ENCODE assay signal across 1 cellular context in genomic region chr10:87523731-87524130, GRCh38.
TF ChIP-seq lines count a peak whose summit lies in the region.

No MANE protein-coding gene starts in this region.

TF ChIP-seq in SK-N-SH treated with all-trans-retinoic acid at 6 μM for 48 hours, 23 proteins besides CTCF, POLR2A, EP300 and RAD21 (continued from another document):
- TF ChIP-seq, protein P1, sequence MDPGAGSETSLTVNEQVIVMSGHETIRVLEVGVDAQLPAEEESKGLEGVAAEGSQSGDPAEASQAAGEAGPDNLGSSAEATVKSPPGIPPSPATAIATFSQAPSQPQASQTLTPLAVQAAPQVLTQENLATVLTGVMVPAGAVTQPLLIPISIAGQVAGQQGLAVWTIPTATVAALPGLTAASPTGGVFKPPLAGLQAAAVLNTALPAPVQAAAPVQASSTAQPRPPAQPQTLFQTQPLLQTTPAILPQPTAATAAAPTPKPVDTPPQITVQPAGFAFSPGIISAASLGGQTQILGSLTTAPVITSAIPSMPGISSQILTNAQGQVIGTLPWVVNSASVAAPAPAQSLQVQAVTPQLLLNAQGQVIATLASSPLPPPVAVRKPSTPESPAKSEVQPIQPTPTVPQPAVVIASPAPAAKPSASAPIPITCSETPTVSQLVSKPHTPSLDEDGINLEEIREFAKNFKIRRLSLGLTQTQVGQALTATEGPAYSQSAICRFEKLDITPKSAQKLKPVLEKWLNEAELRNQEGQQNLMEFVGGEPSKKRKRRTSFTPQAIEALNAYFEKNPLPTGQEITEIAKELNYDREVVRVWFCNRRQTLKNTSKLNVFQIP (CRISPR knock-in tag; IDR thresholded peaks at IDR 0.05; ENCODE audit: borderline replicate concordance, low read depth), result no peak
- TF ChIP-seq, protein P2, sequence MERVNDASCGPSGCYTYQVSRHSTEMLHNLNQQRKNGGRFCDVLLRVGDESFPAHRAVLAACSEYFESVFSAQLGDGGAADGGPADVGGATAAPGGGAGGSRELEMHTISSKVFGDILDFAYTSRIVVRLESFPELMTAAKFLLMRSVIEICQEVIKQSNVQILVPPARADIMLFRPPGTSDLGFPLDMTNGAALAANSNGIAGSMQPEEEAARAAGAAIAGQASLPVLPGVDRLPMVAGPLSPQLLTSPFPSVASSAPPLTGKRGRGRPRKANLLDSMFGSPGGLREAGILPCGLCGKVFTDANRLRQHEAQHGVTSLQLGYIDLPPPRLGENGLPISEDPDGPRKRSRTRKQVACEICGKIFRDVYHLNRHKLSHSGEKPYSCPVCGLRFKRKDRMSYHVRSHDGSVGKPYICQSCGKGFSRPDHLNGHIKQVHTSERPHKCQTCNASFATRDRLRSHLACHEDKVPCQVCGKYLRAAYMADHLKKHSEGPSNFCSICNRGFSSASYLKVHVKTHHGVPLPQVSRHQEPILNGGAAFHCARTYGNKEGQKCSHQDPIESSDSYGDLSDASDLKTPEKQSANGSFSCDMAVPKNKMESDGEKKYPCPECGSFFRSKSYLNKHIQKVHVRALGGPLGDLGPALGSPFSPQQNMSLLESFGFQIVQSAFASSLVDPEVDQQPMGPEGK (CRISPR knock-in tag; IDR thresholded peaks at IDR 0.05; ENCODE audit: borderline replicate concordance), result no peak
- TF ChIP-seq CSDC2 (CRISPR knock-in tag; IDR thresholded peaks at IDR 0.05) (no peak), ZNF565 (CRISPR knock-in tag; conservative IDR thresholded peaks at IDR 0.05; ENCODE audit: low read depth) (no peak), ESRRG (CRISPR knock-in tag; IDR thresholded peaks at IDR 0.05) (no peak), RARB (CRISPR knock-in tag; IDR thresholded peaks at IDR 0.05) (no peak), PPARA (CRISPR knock-in tag; IDR thresholded peaks at IDR 0.05; ENCODE audit: borderline replicate concordance) (no peak), ZFP30 (CRISPR knock-in tag; IDR thresholded peaks at IDR 0.05) (no peak)
